ENCODE assay signal across 8 cellular contexts in genomic region chr16:78235168-78235800, GRCh38.
A peak's percentile ranks its signal among the peaks of the same experiment; 100 is the strongest.
DNase-seq lines count a peak whose midpoint lies in the region; ATAC-seq and TF ChIP-seq lines count a peak whose summit lies in the region.

No MANE protein-coding gene starts in this region.

- no peaks in the 10 kb centered on the region for H3K9me3 Mint-ChIP-seq in CD8-positive, alpha-beta T cell
- H3K9me3 Mint-ChIP-seq in activated T-cell treated with anti-CD3 and anti-CD28 coated beads, Interleukin-2, amount 50 U/mL, for 4 hours: no peaks in the 10 kb centered on the region

- ATAC-seq in CD8-positive, alpha-beta T cell: peak; percentile 73
- ATAC-seq in HG03439 (IDR thresholded peaks at IDR 0.05; ENCODE audit: unreplicated experiment): peak; percentile 90
- peak; percentile 69 to 73 for ATAC-seq in activated T-cell treated with anti-CD3 and anti-CD28 coated beads, Interleukin-2, amount 50 U/mL, for 4 hours
- ATAC-seq in omental fat pad (ENCODE audit: low FRiP score): no peak
- no peak for ATAC-seq in thoracic aorta (ENCODE audit: insufficient number of reproducible peaks, low FRiP score, low read depth)

- TF ChIP-seq CTCF in CD8-positive, alpha-beta T cell (IDR thresholded peaks at IDR 0.05): peak; percentile 83
- TF ChIP-seq CTCF in PC-9 (conservative IDR thresholded peaks at IDR 0.05) (peak; percentile 96), fibroblast of pulmonary artery (IDR thresholded peaks at IDR 0.05; ENCODE audit: low read length, missing control alignments) (peak; percentile 83), omental fat pad (IDR thresholded peaks at IDR 0.05) (peak in 1 of 3 donors; percentile 65), thoracic aorta (IDR thresholded peaks at IDR 0.05) (peak; percentile 95)

- no peaks in the 10 kb centered on the region for H3K36me3 ChIP-seq in CD8-positive, alpha-beta T cell (ENCODE audit: insufficient read depth, low read length)
- H3K36me3 ChIP-seq in PC-9 (ENCODE audit: low read depth) (no peaks in the 10 kb centered on the region), thoracic aorta (no peaks in the 10 kb centered on the region)

- no peaks in the 10 kb centered on the region for H3F3A ChIP-seq in PC-9 (ENCODE audit: insufficient read depth, low read depth)

- H2AFZ ChIP-seq in PC-9: no peak overlapping the region

- H4K20me1 ChIP-seq in PC-9 (ENCODE audit: insufficient read depth): no peaks in the 10 kb centered on the region

- peak; percentile 33 to 74 (median 49) for DNase-seq in CD8-positive, alpha-beta T cell
- DNase-seq in GM19240 (ENCODE audit: insufficient read length, low spot score) (peak; percentile 71), PC-9 (peak; percentile 57 to 63), fibroblast of pulmonary artery (ENCODE audit: low read depth) (peak; percentile 58), omental fat pad (ENCODE audit: low spot score) (peak; percentile 31), thoracic aorta (ENCODE audit: low spot score) (peak; percentile 13)
- DNase-seq in activated T-cell treated with anti-CD3 and anti-CD28 coated beads, Interleukin-2, amount 50 U/mL, for 4 hours: peak; percentile 45

- no peak overlapping the region for H3K27ac ChIP-seq in CD8-positive, alpha-beta T cell (ENCODE audit: low read depth, low read length)
- H3K27ac ChIP-seq in PC-9: no peak overlapping the region
- no peak overlapping the region for H3K27ac ChIP-seq in thoracic aorta

- no peaks in the 10 kb centered on the region for H3K9me3 ChIP-seq in CD8-positive, alpha-beta T cell (ENCODE audit: low read length)
- H3K9me3 ChIP-seq in PC-9 (ENCODE audit: insufficient read depth, low read depth): no peaks in the 10 kb centered on the region
- no peaks in the 10 kb centered on the region for H3K9me3 ChIP-seq in thoracic aorta

- H3K9me2 ChIP-seq in PC-9 (ENCODE audit: insufficient read depth): no peaks in the 10 kb centered on the region

- no peaks in the 10 kb centered on the region for H3K27me3 Mint-ChIP-seq in CD8-positive, alpha-beta T cell (ENCODE audit: low read depth)
- no peaks in the 10 kb centered on the region for H3K27me3 Mint-ChIP-seq in activated T-cell treated with anti-CD3 and anti-CD28 coated beads, Interleukin-2, amount 50 U/mL, for 4 hours (ENCODE audit: low read depth)

- H3K4me3 Mint-ChIP-seq in CD8-positive, alpha-beta T cell: no peak overlapping the region
- H3K4me3 Mint-ChIP-seq in activated T-cell treated with anti-CD3 and anti-CD28 coated beads, Interleukin-2, amount 50 U/mL, for 4 hours: no peak overlapping the region

- no peak overlapping the region for H3K4me2 ChIP-seq in PC-9

- CTCF ChIA-PET in CD8-positive, alpha-beta T cell (lab: Charles Lee): interaction anchor here (0.8 to 2.4 kb wide), 11 partner anchors 10 to 142 kb away, joined by 3 to 10 read pairs (median 4); no protein-coding TSS in a partner anchor
- CTCF ChIA-PET in PC-9 (lab: Charles Lee): no interaction called here

- POLR2A ChIA-PET in CD8-positive, alpha-beta T cell (lab: Charles Lee): no interaction called here
- POLR2A ChIA-PET in PC-9 (lab: Charles Lee; ENCODE audit: unreplicated experiment): interaction anchor here (0.6 kb wide), 1 partner anchor 10 kb away, joined by 5 read pairs; no protein-coding TSS in a partner anchor

- H3K79me2 ChIP-seq in PC-9 (ENCODE audit: low read depth): no peaks in the 10 kb centered on the region

- no TSS peak for BruUV-seq in PC-9 (replicated peaks; lab: Mats Ljungman, UMichigan)

- no peaks in the 10 kb centered on the region for H3K4me1 ChIP-seq in CD8-positive, alpha-beta T cell (ENCODE audit: insufficient read depth, low read length)
- peaks cover 11% of the 10 kb centered on the region for H3K4me1 ChIP-seq in PC-9 (replicated peaks; ENCODE audit: insufficient read depth)
- H3K4me1 ChIP-seq in thoracic aorta (ENCODE audit: control insufficient read depth in 1 of 2, low read depth in 2 of 2): peaks cover 0 to 9% of the 10 kb centered on the region in 2 donors

- peaks cover 2% of the 10 kb centered on the region for H3K4me1 Mint-ChIP-seq in CD8-positive, alpha-beta T cell (ENCODE audit: low read depth)
- H3K4me1 Mint-ChIP-seq in activated T-cell treated with anti-CD3 and anti-CD28 coated beads, Interleukin-2, amount 50 U/mL, for 4 hours (ENCODE audit: low read depth): peaks cover 2% of the 10 kb centered on the region

- H3K4me3 ChIP-seq in CD8-positive, alpha-beta T cell (ENCODE audit: low read depth, low read length): no peak overlapping the region
- no peak overlapping the region for H3K4me3 ChIP-seq in PC-9
- H3K4me3 ChIP-seq in fibroblast of pulmonary artery (replicated peaks; ENCODE audit: low read depth, low read length): no peak overlapping the region
- H3K4me3 ChIP-seq in thoracic aorta: no peak overlapping the region

- H3K36me3 Mint-ChIP-seq in CD8-positive, alpha-beta T cell: peaks cover 2% of the 10 kb centered on the region
- H3K36me3 Mint-ChIP-seq in activated T-cell treated with anti-CD3 and anti-CD28 coated beads, Interleukin-2, amount 50 U/mL, for 4 hours (ENCODE audit: insufficient read depth): no peaks in the 10 kb centered on the region

- intact Hi-C loops in CD8-positive, alpha-beta T cell (cut with DNase I, micrococcal nuclease): loop anchor here (1.0 to 10.0 kb wide), 3 partner anchors 113 to 560 kb away; no protein-coding TSS in a partner anchor
- intact Hi-C loops in PC-9 (cut with micrococcal nuclease; ENCODE audit: unreplicated experiment): loop anchor here (1.0 kb wide), 1 partner anchor 112 kb away; no protein-coding TSS in a partner anchor

- no peaks in the 10 kb centered on the region for H3K27me3 ChIP-seq in CD8-positive, alpha-beta T cell (ENCODE audit: insufficient read depth, low read length)
- H3K27me3 ChIP-seq in PC-9 (ENCODE audit: insufficient read depth, low read depth): no peaks in the 10 kb centered on the region
- H3K27me3 ChIP-seq in thoracic aorta (replicated peaks; ENCODE audit: insufficient read depth): no peaks in the 10 kb centered on the region

- no peak overlapping the region for H3K27ac Mint-ChIP-seq in CD8-positive, alpha-beta T cell

Comparison
In these comparisons a context has a peak if more than half of its experiments do, and no peak if none do; other contexts are left out.
1. ATAC-seq: peak in CD8-positive, alpha-beta T cell (single experiment), HG03439 (single experiment) and activated T-cell treated with anti-CD3 and anti-CD28 coated beads, Interleukin-2, amount 50 U/mL, for 4 hours (2 of 2); none in omental fat pad (single experiment) and thoracic aorta (single experiment).
2. DNase-seq: peak in every context shown above with its lines; median percentile 71 in GM19240; 60 in PC-9; 58 in fibroblast of pulmonary artery; 49 in CD8-positive, alpha-beta T cell; 45 in activated T-cell treated with anti-CD3 and anti-CD28 coated beads, Interleukin-2, amount 50 U/mL, for 4 hours; 31 in omental fat pad; 13 in thoracic aorta.